ENCODE assay signal across 14 cellular contexts in the genomic region with DNA sequence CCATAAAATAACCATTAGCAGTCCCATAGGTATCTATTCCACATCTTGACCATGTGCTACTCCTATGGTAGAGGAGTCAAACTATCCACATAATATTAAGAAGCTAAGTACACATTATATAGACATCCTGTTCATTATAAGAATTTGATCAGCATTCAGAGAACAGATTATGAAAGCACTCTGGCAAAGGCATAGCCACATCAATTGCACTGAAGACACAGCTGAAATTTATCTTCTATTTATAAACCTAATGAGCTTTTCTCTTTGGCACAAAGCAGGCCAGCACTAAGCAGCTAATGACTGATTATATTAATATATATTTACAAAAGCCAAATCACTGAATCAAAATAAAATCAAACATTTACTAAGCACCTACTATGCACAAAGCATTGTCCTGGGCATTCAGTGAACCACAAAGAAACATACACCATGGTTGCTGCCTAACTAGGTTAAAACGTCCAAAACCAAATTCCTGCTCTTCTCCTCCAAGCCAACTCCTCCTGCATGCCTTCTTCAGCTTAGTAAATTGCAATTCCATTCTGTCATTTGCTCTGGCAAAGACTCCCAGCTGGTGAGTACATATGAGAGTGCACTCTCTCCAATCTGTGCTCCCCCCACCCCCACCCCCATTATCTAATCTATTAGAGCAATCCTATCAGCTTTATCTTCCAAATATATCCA.
DNase-seq lines count a peak whose midpoint lies in the region; ATAC-seq and TF ChIP-seq lines count a peak whose summit lies in the region.
"Had no signal": no experiment of that assay in that cellular context is flagged by ENCODE, and none has a peak within 500 bp of the region (broad histone marks: within the 10 kb centered on the region; RNA-seq: fewer than 3 reads in every experiment).

No MANE protein-coding gene starts in this region.

- H3K27me3 ChIP-seq in psoas muscle (ENCODE audit: insufficient read depth in 3 of 3, low read length in 2 of 3), result no peaks in the 10 kb centered on the region
- H3K27me3 ChIP-seq: vagina had no signal

- WGBS in psoas muscle, 3 donors, result 11 to 21% (median 15%) methylated on average over 1 of the region's 1 CpG

- peaks cover 31% of the 10 kb centered on the region for H3K4me1 ChIP-seq in psoas muscle

- DNase-seq in EL (peak; percentile 3), amniotic epithelial cell (ENCODE audit: low read depth) (peak; percentile 15), Right ventricle myocardium superior (no peak), psoas muscle (no peak), superior temporal gyrus (ENCODE audit: extremely low spot score) (no peak), GM13976 (ENCODE audit: low spot score) (no peak)
- DNase-seq in stimulated activated naive CD4-positive, alpha-beta T cell (lab: John Stamatoyannopoulos, UW), result no peak
- DNase-seq: activated CD8-positive, alpha-beta T cell treated with anti-CD3 and anti-CD28 coated beads for 36 hours; DND-41; NCI-H1436 treated with DMSO at 0.1 percent for 48 hours; NCI-H510A treated with DMSO at 0.1 percent for 48 hours; nucleus accumbens had no signal

- peak overlapping the region; percentile 35 for H3K4me3 ChIP-seq in psoas muscle
- H3K4me3 ChIP-seq: vagina had no signal

- in situ Hi-C loops in GM13976 (cut with MboI; ENCODE audit: low sequenced_read_pairs, unreplicated experiment), result no loop called here

- TF ChIP-seq CTCF in psoas muscle (IDR thresholded peaks at IDR 0.05) (no peak), GM13976 (IDR thresholded peaks at IDR 0.05; ENCODE audit: borderline replicate concordance, control extremely low read depth, extremely low read depth, insufficient read depth, missing control alignments) (no peak)

- H3K9me3 ChIP-seq in psoas muscle, result no peaks in the 10 kb centered on the region
- H3K9me3 ChIP-seq: vagina had no signal

- H3K27ac ChIP-seq in psoas muscle, result peak overlapping the region; percentile 75
- H3K27ac ChIP-seq: vagina had no signal

- ATAC-seq in Right ventricle myocardium superior (ENCODE audit: poor library complexity), result peak; percentile 82
- ATAC-seq in psoas muscle, result peak; percentile 48 to 80 (median 69)
- no peak for ATAC-seq in GM19328 (IDR thresholded peaks at IDR 0.05; ENCODE audit: unreplicated experiment)
- ATAC-seq: activated CD8-positive, alpha-beta T cell treated with anti-CD3 and anti-CD28 coated beads for 36 hours had no signal

- intact Hi-C loops in Right ventricle myocardium superior (cut with DNase I) (no loop called here), psoas muscle (cut with DNase I) (no loop called here)

- no peaks in the 10 kb centered on the region for H3K36me3 ChIP-seq in psoas muscle (ENCODE audit: insufficient read depth in 1 of 2, low read depth in 1 of 2)
- H3K36me3 ChIP-seq: vagina had no signal

Comparison
In these comparisons a context has a peak if more than half of its experiments do, and no peak if none do; other contexts are left out.
1. DNase-seq: peak in EL (single experiment) and amniotic epithelial cell (single experiment); none in Right ventricle myocardium superior (single experiment), psoas muscle (0 of 2), superior temporal gyrus (single experiment), GM13976 (single experiment) and stimulated activated naive CD4-positive, alpha-beta T cell (0 of 6).